Comparison of ENCODE assay signal across 10 cellular contexts in genomic region chr14:45716506-45716905, GRCh38.
DNase-seq lines count a peak whose midpoint lies in the region; ATAC-seq and TF ChIP-seq lines count a peak whose summit lies in the region.
"Had no signal": no experiment of that assay in that cellular context is flagged by ENCODE, and none has a peak within 500 bp of the region (broad histone marks: within the 10 kb centered on the region; RNA-seq: fewer than 3 reads in every experiment).

No MANE protein-coding gene starts in this region.

- H3K27ac ChIP-seq in OCI-LY1 (ENCODE audit: low read depth, low read length, poor library complexity, severe bottlenecking) (no peak overlapping the region), foreskin keratinocyte (no peak overlapping the region), testis (no peak overlapping the region)
- H3K27ac ChIP-seq: dorsolateral prefrontal cortex had no signal

- no peak overlapping the region for H3K4me3 ChIP-seq in OCI-LY1 (ENCODE audit: low read depth, low read length, poor library complexity, severe bottlenecking)
- no peak overlapping the region for H3K4me3 ChIP-seq in testis
- H3K4me3 ChIP-seq: dorsolateral prefrontal cortex had no signal

- 15 to 29% methylated on average over 8 of the region's 8 CpGs for WGBS in testis, 2 donors

- intact Hi-C loops in testis (cut with DNase I; ENCODE audit: low total_unique reads) = no loop called here
- intact Hi-C loops in Right ventricle myocardium superior (cut with DNase I) = no loop called here

- H2AFZ ChIP-seq in OCI-LY1 (ENCODE audit: low read length) = no peak overlapping the region

- H3K9me3 ChIP-seq in OCI-LY1 (ENCODE audit: low read length) = no peaks in the 10 kb centered on the region
- no peaks in the 10 kb centered on the region for H3K9me3 ChIP-seq in testis

- H3K27me3 ChIP-seq in OCI-LY1 (ENCODE audit: insufficient read depth, low read length) (no peaks in the 10 kb centered on the region), foreskin keratinocyte (no peaks in the 10 kb centered on the region), testis (no peaks in the 10 kb centered on the region)
- H3K27me3 ChIP-seq: dorsolateral prefrontal cortex had no signal

- ATAC-seq in foreskin keratinocyte = peak; percentile 86
- ATAC-seq in HG03460 (IDR thresholded peaks at IDR 0.05; ENCODE audit: unreplicated experiment) = no peak
- no peak for ATAC-seq in Right ventricle myocardium superior (ENCODE audit: poor library complexity)
- ATAC-seq: natural killer cell had no signal

- no peaks in the 10 kb centered on the region for H3K36me3 ChIP-seq in OCI-LY1 (ENCODE audit: insufficient read depth, low read length)
- H3K36me3 ChIP-seq in testis (ENCODE audit: low read depth, missing control alignments) = no peaks in the 10 kb centered on the region

- TF ChIP-seq POLR2A in testis (IDR thresholded peaks at IDR 0.05) = no peak

- H3K79me2 ChIP-seq in OCI-LY1 (ENCODE audit: insufficient read depth, low read length) = no peaks in the 10 kb centered on the region

- no peak overlapping the region for H3K4me2 ChIP-seq in OCI-LY1 (ENCODE audit: low read length)

- H3K4me1 ChIP-seq in OCI-LY1 (ENCODE audit: insufficient read depth, low read length, severe bottlenecking) (no peaks in the 10 kb centered on the region), foreskin keratinocyte (peaks cover 19% of the 10 kb centered on the region), testis (no peaks in the 10 kb centered on the region)

- TF ChIP-seq CTCF in OCI-LY1 (IDR thresholded peaks at IDR 0.05; ENCODE audit: low read length) (peak; percentile 11; the same call in 1 of the 2 replicates), foreskin keratinocyte (conservative IDR thresholded peaks at IDR 0.05) (peak; percentile 62), testis (IDR thresholded peaks at IDR 0.05) (peak in 2 of 3 experiments; percentile 29 to 31)

- no peaks in the 10 kb centered on the region for H3K9me2 ChIP-seq in OCI-LY1 (ENCODE audit: low read depth, low read length)

- no peak overlapping the region for H3K9ac ChIP-seq in OCI-LY1 (ENCODE audit: low read length)

- peak; percentile 19 for DNase-seq in SIG-M5 treated with dmso at 0.1 percent for 504 hours (lab: John Stamatoyannopoulos, UW; ENCODE audit: unreplicated experiment)
- DNase-seq in SIG-M5 (lab: John Stamatoyannopoulos, UW) = no peak
- peak in 1 of 2 donors; percentile 57 for DNase-seq in foreskin keratinocyte
- DNase-seq in testis = peak; percentile 51
- DNase-seq in NCI-H510A (lab: John Stamatoyannopoulos, UW) = no peak
- no peak for DNase-seq in Right ventricle myocardium superior
- DNase-seq: dorsolateral prefrontal cortex, natural killer cell had no signal

- no peaks in the 10 kb centered on the region for H4K20me1 ChIP-seq in OCI-LY1 (ENCODE audit: insufficient read depth, low read length)

- no peaks in the 10 kb centered on the region for H3F3A ChIP-seq in OCI-LY1 (ENCODE audit: insufficient read depth, low read length)

Comparison
In these comparisons a context has a peak if more than half of its experiments do, and no peak if none do; other contexts are left out.
1. DNase-seq: peak in SIG-M5 treated with dmso at 0.1 percent for 504 hours (single experiment) and testis (single experiment); none in SIG-M5 (single experiment), NCI-H510A (single experiment) and Right ventricle myocardium superior (single experiment).
2. CTCF ChIP-seq: peak in every context shown above with its lines; median percentile 62 in foreskin keratinocyte; 30 in testis; 11 in OCI-LY1.